8 cellular contexts compared by ENCODE assay signal in genomic region chr10:43138757-43139241, GRCh38. TPM values are rescaled to one million over a fixed set of nuclear protein-coding genes. Genes with fewer than 3 reads are reported as not detected.
DNase-seq lines count a peak whose midpoint lies in the region; ATAC-seq and TF ChIP-seq lines count a peak whose summit lies in the region.

No MANE protein-coding gene starts in this region.

- peaks cover 45% of the 10 kb centered on the region for H3K4me1 Mint-ChIP-seq in HFFc6 (ENCODE audit: low read depth)
- H3K4me1 Mint-ChIP-seq in activated CD4-positive, alpha-beta T cell treated with anti-CD3 and anti-CD28 coated beads, Interleukin-2, amount 10 ng/mL, durations not matched to agents 7 days and 5 days = peaks cover 68% of the 10 kb centered on the region
- H3K4me1 Mint-ChIP-seq in stimulated activated effector memory CD8-positive, alpha-beta T cell treated with anti-CD3 and anti-CD28 coated beads, Interleukin-12 subunit alpha, Interleukin-12 subunit beta, amount 100 ng/mL, for 72 hours = peaks cover 70% of the 10 kb centered on the region

- H3K27ac Mint-ChIP-seq in HFFc6 = peak overlapping the region; percentile 96
- H3K27ac Mint-ChIP-seq in activated CD4-positive, alpha-beta T cell treated with anti-CD3 and anti-CD28 coated beads, Interleukin-2, amount 10 ng/mL, durations not matched to agents 7 days and 5 days = peak overlapping the region; percentile 97
- H3K27ac Mint-ChIP-seq in stimulated activated effector memory CD8-positive, alpha-beta T cell treated with anti-CD3 and anti-CD28 coated beads, Interleukin-12 subunit alpha, Interleukin-12 subunit beta, amount 100 ng/mL, for 72 hours = peak overlapping the region; percentile 97

- H3K36me3 ChIP-seq in effector memory CD4-positive, alpha-beta T cell (ENCODE audit: control insufficient read depth, insufficient read depth, low read length) = no peaks in the 10 kb centered on the region

- POLR2A ChIA-PET in activated CD4-positive, alpha-beta T cell treated with anti-CD3 and anti-CD28 coated beads, Interleukin-2, amount 10 ng/mL, durations not matched to agents 7 days and 5 days (lab: Charles Lee) = interaction anchor here (1.0 to 3.6 kb wide), 2 partner anchors 9 to 18 kb away, joined by 6 to 14 read pairs; no protein-coding TSS in a partner anchor

- peak; percentile 64 for DNase-seq in GM13976 (ENCODE audit: low spot score)
- peak; percentile 53 for DNase-seq in HFFc6
- peak; percentile 33 for DNase-seq in NCI-H146 (lab: John Stamatoyannopoulos, UW)
- peak; percentile 73 for DNase-seq in activated CD4-positive, alpha-beta T cell treated with anti-CD3 and anti-CD28 coated beads, Interleukin-2, amount 10 ng/mL, durations not matched to agents 7 days and 5 days
- DNase-seq in effector memory CD4-positive, alpha-beta T cell = peak; percentile 41 to 50 (median 42)
- DNase-seq in stimulated activated effector memory CD8-positive, alpha-beta T cell treated with anti-CD3 and anti-CD28 coated beads, Interleukin-12 subunit alpha, Interleukin-12 subunit beta, amount 100 ng/mL, for 72 hours (ENCODE audit: low spot score in 2 of 2) = peak in 1 of 2 donors; percentile 82
- DNase-seq in NCI-H187 treated with DMSO at 0.1 percent for 48 hours (lab: John Stamatoyannopoulos, UW) = no peak

- CTCF ChIA-PET in activated CD4-positive, alpha-beta T cell treated with anti-CD3 and anti-CD28 coated beads, Interleukin-2, amount 10 ng/mL, durations not matched to agents 7 days and 5 days (lab: Charles Lee) = interaction anchor here (0.9 to 2.7 kb wide), 6 partner anchors 15 to 149 kb away, joined by 3 to 9 read pairs (median 4); no protein-coding TSS in a partner anchor

- no peaks in the 10 kb centered on the region for H3K9me3 Mint-ChIP-seq in HFFc6
- H3K9me3 Mint-ChIP-seq in activated CD4-positive, alpha-beta T cell treated with anti-CD3 and anti-CD28 coated beads, Interleukin-2, amount 10 ng/mL, durations not matched to agents 7 days and 5 days = no peaks in the 10 kb centered on the region
- no peaks in the 10 kb centered on the region for H3K9me3 Mint-ChIP-seq in stimulated activated effector memory CD8-positive, alpha-beta T cell treated with anti-CD3 and anti-CD28 coated beads, Interleukin-12 subunit alpha, Interleukin-12 subunit beta, amount 100 ng/mL, for 72 hours

- in situ Hi-C loops in GM13976 (cut with MboI; ENCODE audit: low sequenced_read_pairs, unreplicated experiment) = no loop called here

- H3K4me3 ChIP-seq in effector memory CD4-positive, alpha-beta T cell (ENCODE audit: insufficient read depth, low read depth, low read length, poor library complexity, severe bottlenecking) = peak overlapping the region; percentile 70
- peak overlapping the region; percentile 92 for H3K4me3 ChIP-seq in mononuclear cell (ENCODE audit: low read length)

- H3K27me3 Mint-ChIP-seq in HFFc6 (ENCODE audit: insufficient read depth) = peaks cover 12% of the 10 kb centered on the region
- no peaks in the 10 kb centered on the region for H3K27me3 Mint-ChIP-seq in activated CD4-positive, alpha-beta T cell treated with anti-CD3 and anti-CD28 coated beads, Interleukin-2, amount 10 ng/mL, durations not matched to agents 7 days and 5 days

- H3K27me3 ChIP-seq in effector memory CD4-positive, alpha-beta T cell (replicated peaks; ENCODE audit: control insufficient read depth, insufficient read depth, low read length, poor library complexity, severe bottlenecking) = no peaks in the 10 kb centered on the region
- H3K27me3 ChIP-seq in mononuclear cell (ENCODE audit: insufficient read depth, low read length) = no peaks in the 10 kb centered on the region

- ATAC-seq in stimulated activated effector memory CD8-positive, alpha-beta T cell treated with anti-CD3 and anti-CD28 coated beads, Interleukin-12 subunit alpha, Interleukin-12 subunit beta, amount 100 ng/mL, for 72 hours = peak; percentile 73

- H3K4me3 Mint-ChIP-seq in HFFc6 = peak overlapping the region; percentile 97
- H3K4me3 Mint-ChIP-seq in activated CD4-positive, alpha-beta T cell treated with anti-CD3 and anti-CD28 coated beads, Interleukin-2, amount 10 ng/mL, durations not matched to agents 7 days and 5 days = peak overlapping the region; percentile 87
- H3K4me3 Mint-ChIP-seq in stimulated activated effector memory CD8-positive, alpha-beta T cell treated with anti-CD3 and anti-CD28 coated beads, Interleukin-12 subunit alpha, Interleukin-12 subunit beta, amount 100 ng/mL, for 72 hours = peak overlapping the region; percentile 96

- H3K4me1 ChIP-seq in effector memory CD4-positive, alpha-beta T cell (ENCODE audit: control insufficient read depth, insufficient read depth, low read length, poor library complexity, severe bottlenecking) = peaks cover 23% of the 10 kb centered on the region
- H3K4me1 ChIP-seq in mononuclear cell (ENCODE audit: insufficient read depth, low read length) = peaks cover 46% of the 10 kb centered on the region

- peak overlapping the region; percentile 88 for H3K27ac ChIP-seq in effector memory CD4-positive, alpha-beta T cell (ENCODE audit: insufficient read depth, low read length, poor library complexity, severe bottlenecking)

- no peaks in the 10 kb centered on the region for H3K9me3 ChIP-seq in effector memory CD4-positive, alpha-beta T cell (ENCODE audit: control insufficient read depth, low read length)
- no peaks in the 10 kb centered on the region for H3K9me3 ChIP-seq in mononuclear cell (ENCODE audit: low read depth, low read length)

- peaks cover 12% of the 10 kb centered on the region for H3K36me3 Mint-ChIP-seq in HFFc6 (ENCODE audit: low read depth)
- H3K36me3 Mint-ChIP-seq in activated CD4-positive, alpha-beta T cell treated with anti-CD3 and anti-CD28 coated beads, Interleukin-2, amount 10 ng/mL, durations not matched to agents 7 days and 5 days (ENCODE audit: low read depth) = peaks cover 36% of the 10 kb centered on the region
- peaks cover 61% of the 10 kb centered on the region for H3K36me3 Mint-ChIP-seq in stimulated activated effector memory CD8-positive, alpha-beta T cell treated with anti-CD3 and anti-CD28 coated beads, Interleukin-12 subunit alpha, Interleukin-12 subunit beta, amount 100 ng/mL, for 72 hours

- TF ChIP-seq CTCF in GM13976 (IDR thresholded peaks at IDR 0.05; ENCODE audit: borderline replicate concordance, control extremely low read depth, extremely low read depth, insufficient read depth, missing control alignments) = no peak
- no peak for TF ChIP-seq CTCF in HFFc6 (IDR thresholded peaks at IDR 0.05)

RNA-seq across cellular contexts. Expression of gene CSGALNACT2, which starts 0.6 kb away (rescaled TPM):
- total RNA-seq in HFFc6 (2021; fragmentation: NEBNext Ultra II Directional; extraction: Animal tissue kit (Norgen Biotek cat#: 25700)) = 10 to 100 TPM; 18.0 to 20.8 (median 18.6) TPM
- total RNA-seq in activated CD4-positive, alpha-beta T cell treated with anti-CD3 and anti-CD28 coated beads, Interleukin-2, amount 10 ng/mL, durations not matched to agents 7 days and 5 days = 10 to 100 TPM; 36.2 to 41.0 TPM
- 68.8 TPM for total RNA-seq in mononuclear cell
